In the genomic region with DNA sequence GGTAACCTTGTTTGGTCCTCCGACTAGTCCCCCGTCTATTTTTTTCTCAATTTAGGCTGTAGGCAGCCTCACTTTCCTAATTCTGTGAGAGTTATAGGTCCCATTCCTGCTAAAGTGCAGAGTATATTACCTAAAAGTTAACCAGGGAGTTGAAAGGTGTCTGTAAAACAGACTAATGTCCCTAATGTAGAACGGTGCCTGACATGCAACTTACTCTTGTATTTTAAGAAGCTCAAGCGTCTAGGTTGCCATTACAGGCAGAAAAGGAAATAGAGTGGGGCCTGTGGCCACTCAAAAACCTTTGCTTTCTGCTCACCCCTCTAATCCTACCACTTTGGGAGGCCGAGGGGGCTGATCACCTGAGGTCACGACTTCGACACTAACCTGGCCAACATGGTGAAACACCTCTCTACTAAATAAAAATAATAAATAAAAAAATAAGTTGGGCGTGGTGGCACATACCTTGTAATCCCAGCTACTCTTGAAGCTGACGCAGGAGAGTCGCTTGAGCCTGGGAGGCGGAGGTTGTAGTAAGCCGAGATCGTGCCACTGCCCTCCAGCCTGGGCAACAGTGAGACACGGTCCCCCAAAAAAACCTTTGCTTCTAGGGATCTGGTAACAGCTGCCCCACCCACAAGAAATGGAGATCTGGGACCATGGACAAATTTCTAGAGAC, we compare ENCODE assay signal across 8 cellular contexts. TPM values are rescaled to one million over a fixed set of nuclear protein-coding genes. Genes with fewer than 3 reads are reported as not detected.
A peak's percentile ranks its signal among the peaks of the same experiment; 100 is the strongest.
DNase-seq lines count a peak whose midpoint lies in the region; ATAC-seq and TF ChIP-seq lines count a peak whose summit lies in the region.

No MANE protein-coding gene starts in this region.

- TF ChIP-seq EP300 in SK-N-SH (IDR thresholded peaks at IDR 0.05; ENCODE audit: borderline replicate concordance in 1 of 2, low read depth in 1 of 2, low read length in 1 of 2): no peak

- H3K27me3 ChIP-seq in SK-N-SH (ENCODE audit: insufficient read depth) (no peaks in the 10 kb centered on the region), left lung (no peaks in the 10 kb centered on the region), thoracic aorta (replicated peaks; ENCODE audit: insufficient read depth) (no peaks in the 10 kb centered on the region)

- intact Hi-C loops in left lung (cut with DNase I): loop anchor here in 1 of 2 donors (2.0 kb wide), 1 partner anchor 32 kb away; a partner anchor contains a TSS

- peaks cover 61% of the 10 kb centered on the region for H3K79me2 ChIP-seq in SK-N-SH (ENCODE audit: insufficient read depth)

- no peaks in the 10 kb centered on the region for H3K9me2 ChIP-seq in SK-N-SH

- H3K9ac ChIP-seq in SK-N-SH: peak overlapping the region; percentile 98

- H3K36me3 ChIP-seq in SK-N-SH (replicated peaks in 1 of 2; ENCODE audit: control insufficient read depth in 1 of 2, insufficient read depth in 2 of 2, low read length in 1 of 2) (peaks cover 21 to 31% of the 10 kb centered on the region in 2 experiments), left lung (peaks cover 2 to 24% of the 10 kb centered on the region in 2 donors), thoracic aorta (no peaks in the 10 kb centered on the region)

- no peak for TF ChIP-seq RAD21 in SK-N-SH (IDR thresholded peaks at IDR 0.05; ENCODE audit: low read length)

- H3K4me1 ChIP-seq in SK-N-SH (ENCODE audit: control insufficient read depth in 1 of 2, insufficient read depth in 2 of 2, low read depth in 1 of 2, low read length in 1 of 2) (peaks cover 7 to 11% of the 10 kb centered on the region in 2 experiments; a peak in 3 of 4 replicates), left lung (peaks cover 21 to 45% of the 10 kb centered on the region in 2 donors), thoracic aorta (ENCODE audit: control insufficient read depth in 1 of 2, low read depth in 2 of 2) (peaks cover 8 to 29% of the 10 kb centered on the region in 2 donors)

- H3K4me2 ChIP-seq in SK-N-SH: peak overlapping the region; percentile 88

- H3K27ac ChIP-seq in SK-N-SH (ENCODE audit: low read depth in 2 of 2, low read length in 1 of 2) (peak overlapping the region; percentile 92 to 100), left lung (peak overlapping the region; percentile 96 to 99), thoracic aorta (peak overlapping the region; percentile 97 to 100)

- TF ChIP-seq CTCF in SK-N-SH (IDR thresholded peaks at IDR 0.05): no peak
- TF ChIP-seq CTCF in astrocyte of the cerebellum (IDR thresholded peaks at IDR 0.05; ENCODE audit: low read depth, low read length, missing control alignments): no peak
- TF ChIP-seq CTCF in left lung (IDR thresholded peaks at IDR 0.05): no peak
- no peak for TF ChIP-seq CTCF in thoracic aorta (IDR thresholded peaks at IDR 0.05)

- CTCF ChIA-PET in SK-N-SH (lab: Yijun Ruan, JAX): interaction anchor here (0.9 to 3.6 kb wide), 4 partner anchors 9 to 62 kb away, joined by 3 to 11 read pairs (median 3); no protein-coding TSS in a partner anchor

- H4K20me1 ChIP-seq in SK-N-SH (ENCODE audit: insufficient read depth): peaks cover 33% of the 10 kb centered on the region

- POLR2A ChIA-PET in SK-N-SH (lab: Yijun Ruan, JAX): interaction anchor here (0.6 to 7.6 kb wide), 28 partner anchors 9 to 1022 kb away, joined by 3 to 623 read pairs (median 17); a partner anchor contains a TSS

- ATAC-seq in SK-N-SH treated with all-trans-retinoic acid at 6 μM for 48 hours (no peak), left lung (no peak), thoracic aorta (ENCODE audit: insufficient number of reproducible peaks, low FRiP score, low read depth) (no peak), HG02763 (IDR thresholded peaks at IDR 0.05; ENCODE audit: unreplicated experiment) (no peak)

- DNase-seq in SK-N-SH: no peak
- peak; percentile 88 for DNase-seq in NCI-H82 (lab: John Stamatoyannopoulos, UW)
- DNase-seq in astrocyte of the cerebellum (ENCODE audit: low read depth): no peak
- no peak for DNase-seq in left lung
- no peak for DNase-seq in thoracic aorta (ENCODE audit: low spot score)
- no peak for DNase-seq in OCI-M2 (lab: John Stamatoyannopoulos, UW; ENCODE audit: unreplicated experiment)

- peak overlapping the region; percentile 84 to 94 for H3K4me3 ChIP-seq in SK-N-SH (ENCODE audit: low read depth in 2 of 2, low read length in 1 of 2)
- peak overlapping the region; percentile 98 for H3K4me3 ChIP-seq in astrocyte of the cerebellum (ENCODE audit: low read depth, low read length)
- peak overlapping the region; percentile 74 to 75 for H3K4me3 ChIP-seq in left lung
- peak overlapping the region; percentile 89 for H3K4me3 ChIP-seq in thoracic aorta

- H2AFZ ChIP-seq in SK-N-SH (ENCODE audit: low read depth): no peak overlapping the region

- WGBS in SK-N-SH (ENCODE audit: low lambda C conversion rate): under 1% methylated on average over 14 of the region's 14 CpGs

- in situ Hi-C loops in astrocyte of the cerebellum (cut with HindIII; ENCODE audit: low sequenced_read_pairs): no loop called here

- peaks cover 33% of the 10 kb centered on the region for H3F3A ChIP-seq in SK-N-SH (replicated peaks; ENCODE audit: insufficient read depth)

- H3K9me3 ChIP-seq in SK-N-SH (no peaks in the 10 kb centered on the region), left lung (no peaks in the 10 kb centered on the region), thoracic aorta (no peaks in the 10 kb centered on the region)

TF ChIP-seq in SK-N-SH, 30 proteins besides CTCF, POLR2A, EP300 and RAD21:
- TF ChIP-seq MXI1 (IDR thresholded peaks at IDR 0.05; ENCODE audit: low read depth, low read length): peak; percentile 7; the same call in 1 of the 2 replicates
- TF ChIP-seq, protein P1, sequence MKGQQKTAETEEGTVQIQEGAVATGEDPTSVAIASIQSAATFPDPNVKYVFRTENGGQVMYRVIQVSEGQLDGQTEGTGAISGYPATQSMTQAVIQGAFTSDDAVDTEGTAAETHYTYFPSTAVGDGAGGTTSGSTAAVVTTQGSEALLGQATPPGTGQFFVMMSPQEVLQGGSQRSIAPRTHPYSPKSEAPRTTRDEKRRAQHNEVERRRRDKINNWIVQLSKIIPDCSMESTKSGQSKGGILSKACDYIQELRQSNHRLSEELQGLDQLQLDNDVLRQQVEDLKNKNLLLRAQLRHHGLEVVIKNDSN (IDR thresholded peaks at IDR 0.05; ENCODE audit: borderline replicate concordance, low read depth): no peak
- TF ChIP-seq ELF1 (IDR thresholded peaks at IDR 0.05): no peak
- TF ChIP-seq TCF12 (IDR thresholded peaks at IDR 0.05): no peak
- 0 out of 2 replicates have a peak, but pooled peaks have one; percentile 4 for TF ChIP-seq TAF1 (IDR thresholded peaks at IDR 0.05; ENCODE audit: borderline replicate concordance, low read depth, low read length)
- TF ChIP-seq POLR2AphosphoS5 (IDR thresholded peaks at IDR 0.05; ENCODE audit: low read depth, low read length): 0 out of 2 replicates have a peak, but pooled peaks have one; percentile 42

TF ChIP-seq in SK-N-SH treated with all-trans-retinoic acid at 6 μM for 48 hours, 23 proteins besides CTCF, POLR2A, EP300 and RAD21:
- TF ChIP-seq ZFP30 (CRISPR knock-in tag; IDR thresholded peaks at IDR 0.05) (no peak), RARB (CRISPR knock-in tag; IDR thresholded peaks at IDR 0.05) (no peak; the same call in 1 of the 2 replicates), ESRRG (CRISPR knock-in tag; IDR thresholded peaks at IDR 0.05) (no peak), CSDC2 (CRISPR knock-in tag; IDR thresholded peaks at IDR 0.05) (no peak), ZNF70 (CRISPR knock-in tag; IDR thresholded peaks at IDR 0.05) (no peak), GLIS3 (CRISPR knock-in tag; IDR thresholded peaks at IDR 0.05) (no peak), OSR1 (CRISPR knock-in tag; IDR thresholded peaks at IDR 0.05) (no peak), TCF4 (CRISPR knock-in tag; IDR thresholded peaks at IDR 0.05; ENCODE audit: borderline replicate concordance) (no peak), ZNF565 (CRISPR knock-in tag; conservative IDR thresholded peaks at IDR 0.05; ENCODE audit: low read depth) (no peak), ZC3H10 (CRISPR knock-in tag; IDR thresholded peaks at IDR 0.05) (no peak), ZNF8 (CRISPR knock-in tag; IDR thresholded peaks at IDR 0.05) (no peak), ARNTL (CRISPR knock-in tag; IDR thresholded peaks at IDR 0.05; ENCODE audit: borderline replicate concordance, low read depth) (no peak), TOX (CRISPR knock-in tag; IDR thresholded peaks at IDR 0.05; ENCODE audit: borderline replicate concordance) (no peak), SNAI2 (CRISPR knock-in tag; IDR thresholded peaks at IDR 0.05) (no peak), ISL1 (CRISPR knock-in tag; IDR thresholded peaks at IDR 0.05) (no peak)
- TF ChIP-seq, protein P2, sequence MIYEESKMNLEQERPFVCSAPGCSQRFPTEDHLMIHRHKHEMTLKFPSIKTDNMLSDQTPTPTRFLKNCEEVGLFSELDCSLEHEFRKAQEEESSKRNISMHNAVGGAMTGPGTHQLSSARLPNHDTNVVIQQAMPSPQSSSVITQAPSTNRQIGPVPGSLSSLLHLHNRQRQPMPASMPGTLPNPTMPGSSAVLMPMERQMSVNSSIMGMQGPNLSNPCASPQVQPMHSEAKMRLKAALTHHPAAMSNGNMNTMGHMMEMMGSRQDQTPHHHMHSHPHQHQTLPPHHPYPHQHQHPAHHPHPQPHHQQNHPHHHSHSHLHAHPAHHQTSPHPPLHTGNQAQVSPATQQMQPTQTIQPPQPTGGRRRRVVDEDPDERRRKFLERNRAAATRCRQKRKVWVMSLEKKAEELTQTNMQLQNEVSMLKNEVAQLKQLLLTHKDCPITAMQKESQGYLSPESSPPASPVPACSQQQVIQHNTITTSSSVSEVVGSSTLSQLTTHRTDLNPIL (CRISPR knock-in tag; IDR thresholded peaks at IDR 0.05; ENCODE audit: low read depth): no peak
- TF ChIP-seq, protein P3, sequence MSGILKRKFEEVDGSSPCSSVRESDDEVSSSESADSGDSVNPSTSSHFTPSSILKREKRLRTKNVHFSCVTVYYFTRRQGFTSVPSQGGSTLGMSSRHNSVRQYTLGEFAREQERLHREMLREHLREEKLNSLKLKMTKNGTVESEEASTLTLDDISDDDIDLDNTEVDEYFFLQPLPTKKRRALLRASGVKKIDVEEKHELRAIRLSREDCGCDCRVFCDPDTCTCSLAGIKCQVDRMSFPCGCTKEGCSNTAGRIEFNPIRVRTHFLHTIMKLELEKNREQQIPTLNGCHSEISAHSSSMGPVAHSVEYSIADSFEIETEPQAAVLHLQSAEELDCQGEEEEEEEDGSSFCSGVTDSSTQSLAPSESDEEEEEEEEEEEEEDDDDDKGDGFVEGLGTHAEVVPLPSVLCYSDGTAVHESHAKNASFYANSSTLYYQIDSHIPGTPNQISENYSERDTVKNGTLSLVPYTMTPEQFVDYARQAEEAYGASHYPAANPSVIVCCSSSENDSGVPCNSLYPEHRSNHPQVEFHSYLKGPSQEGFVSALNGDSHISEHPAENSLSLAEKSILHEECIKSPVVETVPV (CRISPR knock-in tag; IDR thresholded peaks at IDR 0.05): no peak
TF ChIP-seq in SK-N-SH treated with all-trans-retinoic acid at 6 μM for 48 hours: peak in this region for 0.

RNA-seq across cellular contexts. Expression of a gene that starts 37.9 kb away (rescaled TPM):
- polyA plus RNA-seq in SK-N-SH (2012; rRNA removed): not detected in 2 replicates
- not detected in 2 replicates for polyA plus RNA-seq in SK-N-SH (2012; cell fraction: cytosol; rRNA removed)
- polyA plus RNA-seq in SK-N-SH (2012; cell fraction: nucleus; rRNA removed): not detected in 2 replicates
- total RNA-seq in left lung: 10 to 100 TPM; 11.8 to 12.7 TPM
- total RNA-seq in thoracic aorta: 10 to 100 TPM in 1 of 2 donors, 1 to 10 TPM in 1; 8.7 to 10.1 TPM
